Comparison of ENCODE assay signal across 16 cellular contexts in genomic region chr16:83863682-83864081, GRCh38. TPM values are rescaled to one million over a fixed set of nuclear protein-coding genes. Genes with fewer than 3 reads are reported as not detected.
DNase-seq lines count a peak whose midpoint lies in the region; ATAC-seq, FAIRE-seq and TF ChIP-seq lines count a peak whose summit lies in the region.
"Had no signal": no experiment of that assay in that cellular context is flagged by ENCODE, and none has a peak within 500 bp of the region (broad histone marks: within the 10 kb centered on the region; RNA-seq: fewer than 3 reads in every experiment).

No MANE protein-coding gene starts in this region.

- ATAC-seq in A549 (no peak), pancreas (no peak), GM18858 (IDR thresholded peaks at IDR 0.05; ENCODE audit: unreplicated experiment) (no peak)

- H3K4me2 ChIP-seq in A549: no peak overlapping the region

- POLR2A ChIA-PET in A549 (lab: Yijun Ruan, JAX): no interaction called here

- intact Hi-C loops in pancreas (cut with DNase I): no loop called here
- intact Hi-C loops in head of caudate nucleus (cut with DNase I): no loop called here

- FAIRE-seq in A549 (lab: Jason Lieb, UNC): no peak
- no peak for FAIRE-seq in pancreas (lab: Jason Lieb, UNC)
- FAIRE-seq: A204.1, HTR-8/SVneo had no signal

- no peaks in the 10 kb centered on the region for H3K27me3 ChIP-seq in endodermal cell (ENCODE audit: control insufficient read depth, insufficient read depth, low read length, poor library complexity, severe bottlenecking)
- H3K27me3 ChIP-seq in pancreas: no peaks in the 10 kb centered on the region

- DNase-seq in A549 (ENCODE audit: low read depth in 1 of 2, low spot score in 1 of 2): no peak
- DNase-seq in ELR (ENCODE audit: low read depth): peak; percentile 3
- DNase-seq in NAMALWA (ENCODE audit: low spot score): peak; percentile 27
- DNase-seq in endodermal cell: no peak
- no peak for DNase-seq in pancreas
- DNase-seq in head of caudate nucleus: no peak
- DNase-seq: AML-193; CD4-positive, alpha-beta memory T cell; DMS153; DMS79; GF-D8 had no signal

- peaks cover 15% of the 10 kb centered on the region for H3K4me1 Mint-ChIP-seq in endodermal cell
- H3K4me1 Mint-ChIP-seq: CD4-positive, alpha-beta memory T cell had no signal

- no peaks in the 10 kb centered on the region for H3K36me3 ChIP-seq in endodermal cell (ENCODE audit: control insufficient read depth, insufficient read depth, low read length)
- H3K36me3 ChIP-seq in pancreas: no peaks in the 10 kb centered on the region
- H3K36me3 ChIP-seq: HAP-1 had no signal

- peaks cover 25% of the 10 kb centered on the region for H3K9me3 Mint-ChIP-seq in endodermal cell

- no peak for TF ChIP-seq EP300 in A549 (IDR thresholded peaks at IDR 0.05)

- H3K9ac ChIP-seq in endodermal cell (ENCODE audit: extremely low read depth, low read length, poor library complexity, severe bottlenecking): no peak overlapping the region

- 41% methylated on average over 1 of the region's 1 CpG for WGBS in A549 (ENCODE audit: missing lambda C conversion rate)
- WGBS in endodermal cell (ENCODE audit: insufficient coverage in 1 of 2, insufficient read length in 1 of 2), 2 experiments: 90 to 100% methylated on average over 1 of the region's 1 CpG
- WGBS in pancreas, 2 donors: 85 to 94% methylated on average over 1 of the region's 1 CpG

- H3K27ac ChIP-seq in A549 (no peak overlapping the region), endodermal cell (ENCODE audit: low read depth, low read length) (no peak overlapping the region), pancreas (no peak overlapping the region)
- H3K27ac ChIP-seq: C4-2B had no signal

- no peak overlapping the region for H3K4me3 ChIP-seq in A549
- H3K4me3 ChIP-seq in endodermal cell (ENCODE audit: low read length): peak overlapping the region; percentile 57
- no peak overlapping the region for H3K4me3 ChIP-seq in pancreas
- H3K4me3 ChIP-seq: HAP-1 had no signal

- TF ChIP-seq RAD21 in A549 (conservative IDR thresholded peaks at IDR 0.05 in 1 of 2, IDR thresholded peaks at IDR 0.05 in 1 of 2): no peak

- H3K27me3 Mint-ChIP-seq in endodermal cell (ENCODE audit: insufficient read depth): no peaks in the 10 kb centered on the region

- peaks cover 6% of the 10 kb centered on the region for H3K36me3 Mint-ChIP-seq in endodermal cell (ENCODE audit: low read depth)
- H3K36me3 Mint-ChIP-seq: CD4-positive, alpha-beta memory T cell had no signal

- H3K4me1 ChIP-seq in A549 (no peaks in the 10 kb centered on the region), endodermal cell (ENCODE audit: control insufficient read depth, insufficient read depth, low read length) (no peaks in the 10 kb centered on the region), pancreas (no peaks in the 10 kb centered on the region)

- no peak for TF ChIP-seq CTCF in A549 (IDR thresholded peaks at IDR 0.05)
- no peak for TF ChIP-seq CTCF in endodermal cell (conservative IDR thresholded peaks at IDR 0.05)
- TF ChIP-seq CTCF in pancreas (IDR thresholded peaks at IDR 0.05): no peak

- no peak for TF ChIP-seq POLR2A in A549 (IDR thresholded peaks at IDR 0.05; ENCODE audit: low read length)

- CTCF ChIA-PET in A549 (lab: Yijun Ruan, JAX): interaction anchor here (1.0 to 1.6 kb wide), 3 partner anchors 22 to 38 kb away, joined by 4 read pairs; no protein-coding TSS in a partner anchor

- H3K4me3 Mint-ChIP-seq in endodermal cell: no peak overlapping the region
- H3K4me3 Mint-ChIP-seq: CD4-positive, alpha-beta memory T cell had no signal

- peaks cover 11% of the 10 kb centered on the region; the same call in 1 of the 3 replicates for H3K9me3 ChIP-seq in A549
- peaks cover 21% of the 10 kb centered on the region for H3K9me3 ChIP-seq in endodermal cell (ENCODE audit: control insufficient read depth, low read length)
- H3K9me3 ChIP-seq in pancreas: no peaks in the 10 kb centered on the region

- peak overlapping the region; percentile 67 for H3K27ac Mint-ChIP-seq in endodermal cell
- H3K27ac Mint-ChIP-seq: CD4-positive, alpha-beta memory T cell had no signal

TF ChIP-seq in A549, 52 proteins besides CTCF, POLR2A, EP300 and RAD21:
- TF ChIP-seq USF2 (IDR thresholded peaks at IDR 0.05): peak; percentile 76
- no peak for TF ChIP-seq KDM1A (IDR thresholded peaks at IDR 0.05; ENCODE audit: low read depth)
- TF ChIP-seq FOSB (CRISPR knock-in tag; IDR thresholded peaks at IDR 0.05): no peak
- no peak for TF ChIP-seq HOXB13 (CRISPR knock-in tag; IDR thresholded peaks at IDR 0.05; ENCODE audit: low read depth)

RNA-seq across cellular contexts. Expression of gene MLYCD, which starts 35.2 kb away (rescaled TPM):
- polyA plus RNA-seq in A549 (2011; rRNA removed) (1.7 and 2.1 TPM in 2 replicates), A549 (2017; fragmentation: RNase III; extraction: RNeasy Plus Mini Kit Qiagen cat#74134 plus additional on column Dnase treatment) (1.1 to 1.4 TPM (median 1.3 TPM) in 3 replicates), pancreas (1 to 10 TPM; 5.4 to 8.7 TPM)
- polyA plus RNA-seq in A549 (2012; cell fraction: cytosol; rRNA removed): 1.2 and 1.5 TPM in 2 replicates
- 3.3 and 3.7 TPM in 2 replicates for polyA plus RNA-seq in A549 (2012; cell fraction: nucleus; rRNA removed)
- 6.7 and 7.5 TPM in 2 replicates for polyA minus RNA-seq in A549 (2011; rRNA and poly(A)+ RNA removed)
- total RNA-seq in endodermal cell (10 to 100 TPM; 11.1 to 19.0 TPM), pancreas (10 to 100 TPM in 2 of 6 donors, 1 to 10 TPM in 4; 4.3 to 11.2 (median 9.1) TPM)
- polyA plus RNA-seq in endodermal cell (2013, experiment 1 of 2): 3.6 TPM
- polyA plus RNA-seq in endodermal cell (2013, experiment 2 of 2): 3.4 TPM

RNA-seq across cellular contexts. Expression of gene HSBP1, which starts 55.9 kb away (rescaled TPM):
- polyA plus RNA-seq in A549 (2011; rRNA removed) (236 and 280 TPM in 2 replicates), A549 (2017; fragmentation: RNase III; extraction: RNeasy Plus Mini Kit Qiagen cat#74134 plus additional on column Dnase treatment) (185 to 206 TPM (median 190 TPM) in 3 replicates), pancreas (10 to 100 TPM; 16.3 to 32.8 TPM)
- 147 and 175 TPM in 2 replicates for polyA plus RNA-seq in A549 (2012; cell fraction: cytosol; rRNA removed)
- polyA plus RNA-seq in A549 (2012; cell fraction: nucleus; rRNA removed): 16.4 and 29.1 TPM in 2 replicates
- 43.5 and 58.5 TPM in 2 replicates for polyA minus RNA-seq in A549 (2011; rRNA and poly(A)+ RNA removed)
- total RNA-seq in endodermal cell (100 to 1,000 TPM; 229 to 239 TPM), pancreas (10 to 100 TPM; 21.3 to 53.7 (median 32.0) TPM)
- polyA plus RNA-seq in endodermal cell (2013, experiment 1 of 2): 229 TPM
- 209 TPM for polyA plus RNA-seq in endodermal cell (2013, experiment 2 of 2)

Comparison
In these comparisons a context has a peak if more than half of its experiments do, and no peak if none do; other contexts are left out.
1. DNase-seq: peak in ELR (single experiment) and NAMALWA (single experiment); none in A549 (0 of 2), endodermal cell (single experiment), pancreas (0 of 6) and head of caudate nucleus (0 of 42).
2. RNA of gene HSBP1, which starts 55.9 kb away (total RNA-seq): 229 to 239 TPM in endodermal cell; 21.3 to 53.7 TPM in pancreas; every median in the first group is over 4 times any median in the second.